Comparison of ENCODE assay signal across 2 cellular contexts in genomic region chr16:53523971-53524548, GRCh38.
TF ChIP-seq lines count a peak whose summit lies in the region.

No MANE protein-coding gene starts in this region.

TF ChIP-seq in SK-N-SH, 30 proteins besides CTCF, POLR2A, EP300 and RAD21 (continued from another document):
- TF ChIP-seq REST (IDR thresholded peaks at IDR 0.05; ENCODE audit: low read depth, low read length) (no peak), MXI1 (IDR thresholded peaks at IDR 0.05; ENCODE audit: low read depth, low read length) (no peak), EZH2phosphoT487 (IDR thresholded peaks at IDR 0.05; ENCODE audit: borderline replicate concordance, low read depth) (no peak), FOXJ3 (CRISPR knock-in tag; IDR thresholded peaks at IDR 0.05) (no peak), ZBTB33 (IDR thresholded peaks at IDR 0.05; ENCODE audit: borderline replicate concordance, low read depth) (no peak), CHD2 (IDR thresholded peaks at IDR 0.05; ENCODE audit: low read length, partially characterized antibody) (no peak), POLR2AphosphoS5 (IDR thresholded peaks at IDR 0.05; ENCODE audit: low read depth, low read length) (no peak), GATA2 (CRISPR knock-in tag; IDR thresholded peaks at IDR 0.05) (no peak), USF2 (IDR thresholded peaks at IDR 0.05; ENCODE audit: borderline replicate concordance, low read depth, low read length) (no peak), RFX5 (IDR thresholded peaks at IDR 0.05; ENCODE audit: low read length) (no peak), TAF1 (IDR thresholded peaks at IDR 0.05; ENCODE audit: borderline replicate concordance, low read depth, low read length) (no peak), SMC3 (IDR thresholded peaks at IDR 0.05; ENCODE audit: low read depth, low read length) (no peak)

TF ChIP-seq in SK-N-SH treated with all-trans-retinoic acid at 6 μM for 48 hours, 23 proteins besides CTCF, POLR2A, EP300 and RAD21 (continued from another document):
- TF ChIP-seq ZC3H10 (CRISPR knock-in tag; IDR thresholded peaks at IDR 0.05), result no peak
TF ChIP-seq in SK-N-SH treated with all-trans-retinoic acid at 6 μM for 48 hours: peak in this region for 0.
